9 cellular contexts compared by ENCODE assay signal in the genomic region with DNA sequence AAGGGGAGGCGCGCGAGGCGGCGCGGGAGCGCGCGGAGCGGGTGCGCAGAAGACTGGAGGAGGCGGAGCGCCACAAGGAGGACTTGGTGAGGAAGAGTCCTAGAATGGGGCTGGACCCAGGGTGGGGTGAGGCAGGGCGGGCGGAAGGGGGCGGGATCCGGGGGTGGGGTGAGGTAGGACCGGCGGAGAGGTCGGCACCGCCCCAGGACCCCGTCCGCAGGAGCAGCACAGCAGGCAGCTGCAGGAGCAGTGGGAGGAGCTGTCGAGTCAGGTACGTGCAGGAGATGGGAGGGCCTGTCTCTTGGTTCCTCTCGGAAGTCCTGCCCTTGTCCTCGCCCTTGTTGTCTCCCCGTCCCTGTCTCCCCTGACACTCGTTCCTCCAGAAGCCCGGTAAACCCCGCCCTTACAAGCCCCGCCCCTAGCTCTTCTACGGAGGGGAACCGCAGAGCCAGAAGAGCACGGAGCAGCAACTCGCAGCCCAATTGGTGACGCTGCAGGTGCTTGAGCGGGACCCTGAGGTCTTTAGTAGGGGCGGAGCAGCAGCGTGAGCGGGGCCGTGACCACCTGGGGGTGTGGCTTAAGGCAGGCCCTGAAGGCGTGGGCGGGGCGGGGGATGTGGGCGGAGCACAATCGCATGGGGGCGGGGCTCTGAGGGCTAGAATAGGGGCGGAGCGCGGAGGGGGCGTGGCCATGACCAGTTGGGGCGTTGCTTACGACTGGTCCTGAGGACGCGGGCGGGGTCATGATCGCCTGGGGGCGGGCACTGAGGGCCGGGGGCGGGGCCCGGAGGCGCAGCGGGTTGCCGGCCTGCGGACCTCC. TPM values are rescaled to one million over a fixed set of nuclear protein-coding genes. Genes with fewer than 3 reads are reported as not detected.
DNase-seq lines count a peak whose midpoint lies in the region; ATAC-seq lines count a peak whose summit lies in the region.
"Not testable (repeated sequence)": the region's sequence is repeated elsewhere in the genome, so short reads cannot be mapped to it uniquely, and the experiment has no call there.
"Had no signal": no experiment of that assay in that cellular context is flagged by ENCODE, and none has a peak within 500 bp of the region (broad histone marks: within the 10 kb centered on the region; RNA-seq: fewer than 3 reads in every experiment).

No MANE protein-coding gene starts in this region.

- not testable (repeated sequence) for H3K9me3 ChIP-seq in NT2/D1 (ENCODE audit: insufficient read depth, low read length)

- H3K4me1 ChIP-seq in NT2/D1 (ENCODE audit: insufficient read depth, insufficient read length), result not testable (repeated sequence)

- H3K36me3 ChIP-seq in NT2/D1 (ENCODE audit: insufficient read depth, insufficient read length, low read length), result not testable (repeated sequence)

- ATAC-seq in GM19023 (IDR thresholded peaks at IDR 0.05; ENCODE audit: unreplicated experiment) (peak; percentile 77), HG02938 (IDR thresholded peaks at IDR 0.05; ENCODE audit: unreplicated experiment) (peak; percentile 61)

- not testable (repeated sequence) for H3K4me3 ChIP-seq in NT2/D1 (ENCODE audit: insufficient read length, low read depth)

- not testable (repeated sequence) for H3K27me3 ChIP-seq in NT2/D1 (ENCODE audit: insufficient read depth, insufficient read length)

- H3K9ac ChIP-seq in NT2/D1 (ENCODE audit: insufficient read length, low read depth), result not testable (repeated sequence)

- peak; percentile 25 for DNase-seq in NT2/D1 (ENCODE audit: low read depth, low spot score)
- DNase-seq in activated CD8-positive, alpha-beta memory T cell treated with anti-CD3 and anti-CD28 coated beads, Interleukin-2, amount 50 U/mL, for 4 hours, result peak; percentile 77
- peak; percentile 7 to 79 for DNase-seq in dermis microvascular lymphatic vessel endothelial cell (ENCODE audit: low read depth in 2 of 2)
- peak; percentile 83 for DNase-seq in left kidney (ENCODE audit: low read depth, low spot score)
- DNase-seq in stimulated activated CD4-positive, alpha-beta T cell treated with anti-CD3 and anti-CD28 coated beads, Interleukin-12 subunit alpha, Interleukin-12 subunit beta, amount 100 ng/mL, for 4 hours, result peak; percentile 94
- DNase-seq in ureter (ENCODE audit: low spot score), result peak; percentile 93

RNA-seq across cellular contexts. Expression of gene TMEM191B, which starts 1.2 kb away (rescaled TPM):
- total RNA-seq in dermis microvascular lymphatic vessel endothelial cell, result 0.13 and 0.77 TPM in 2 replicates
- 1.5 TPM for total RNA-seq in ureter

RNA-seq across cellular contexts. Expression of gene GGTLC3, which starts 10.8 kb away (rescaled TPM):
- not detected in 2 replicates for total RNA-seq in dermis microvascular lymphatic vessel endothelial cell
- total RNA-seq in ureter, result 0.57 TPM
- total RNA-seq: glomerular endothelial cell had no signal

Comparison
In these comparisons a context has a peak if more than half of its experiments do, and no peak if none do; other contexts are left out.
1. DNase-seq: peak in every context shown above with its lines; median percentile 94 in stimulated activated CD4-positive, alpha-beta T cell treated with anti-CD3 and anti-CD28 coated beads, Interleukin-12 subunit alpha, Interleukin-12 subunit beta, amount 100 ng/mL, for 4 hours; 93 in ureter; 83 in left kidney; 77 in activated CD8-positive, alpha-beta memory T cell treated with anti-CD3 and anti-CD28 coated beads, Interleukin-2, amount 50 U/mL, for 4 hours; 43 in dermis microvascular lymphatic vessel endothelial cell; 25 in NT2/D1.